In genomic region chr11:46673713-46674462, GRCh38 we compare ENCODE assay signal across 8 cellular contexts. TPM values are rescaled to one million over a fixed set of nuclear protein-coding genes. Genes with fewer than 3 reads are reported as not detected.
DNase-seq lines count a peak whose midpoint lies in the region; ATAC-seq and TF ChIP-seq lines count a peak whose summit lies in the region.
"Had no signal": no experiment of that assay in that cellular context is flagged by ENCODE, and none has a peak within 500 bp of the region (broad histone marks: within the 10 kb centered on the region; RNA-seq: fewer than 3 reads in every experiment).

No MANE protein-coding gene starts in this region.

- H3K9me3 Mint-ChIP-seq in activated B cell treated with CpG ODN at 0.5 μM for 24 hours (no peaks in the 10 kb centered on the region), memory B cell (no peaks in the 10 kb centered on the region)

- CTCF ChIA-PET in activated B cell treated with CpG ODN at 0.5 μM for 24 hours (lab: Charles Lee) = no interaction called here

- H3K27me3 Mint-ChIP-seq in activated B cell treated with CpG ODN at 0.5 μM for 24 hours = no peaks in the 10 kb centered on the region
- H3K27me3 Mint-ChIP-seq in memory B cell = no peaks in the 10 kb centered on the region

- H3K4me3 Mint-ChIP-seq in activated B cell treated with CpG ODN at 0.5 μM for 24 hours (no peak overlapping the region), memory B cell (no peak overlapping the region)

- no peak for ATAC-seq in activated B cell treated with CpG ODN at 0.5 μM for 24 hours (ENCODE audit: low read depth)
- no peak for ATAC-seq in memory B cell (ENCODE audit: low read depth)
- no peak for ATAC-seq in GM19351 (IDR thresholded peaks at IDR 0.05; ENCODE audit: unreplicated experiment)

- no peak for DNase-seq in activated B cell treated with CpG ODN at 0.5 μM for 24 hours
- DNase-seq in memory B cell (ENCODE audit: low spot score in 2 of 2) = no peak
- no peak for DNase-seq in NOMO-1 treated with DMSO at 0.1 percent for 48 hours (lab: John Stamatoyannopoulos, UW; ENCODE audit: unreplicated experiment)
- DNase-seq in ureter (ENCODE audit: low spot score) = no peak
- DNase-seq: amniotic stem cell, COR-L47 had no signal

- POLR2A ChIA-PET in activated B cell treated with CpG ODN at 0.5 μM for 24 hours (lab: Charles Lee) = interaction anchor here (0.7 to 1.0 kb wide), 2 partner anchors 26 to 27 kb away, joined by 3 read pairs; partner anchors contain the start of genes ARHGAP1 and ZNF408

- H3K4me1 Mint-ChIP-seq in activated B cell treated with CpG ODN at 0.5 μM for 24 hours (peaks cover 33% of the 10 kb centered on the region), memory B cell (peaks cover 22% of the 10 kb centered on the region)

- intact Hi-C loops in activated B cell treated with CpG ODN at 0.5 μM for 24 hours (cut with micrococcal nuclease) = no loop called here

- TF ChIP-seq CTCF in 22Rv1 (IDR thresholded peaks at IDR 0.05) (no peak), activated B cell treated with CpG ODN at 0.5 μM for 24 hours (IDR thresholded peaks at IDR 0.05) (no peak)

- H3K27ac ChIP-seq in 22Rv1 = peak overlapping the region; percentile 83

- H3K36me3 Mint-ChIP-seq in activated B cell treated with CpG ODN at 0.5 μM for 24 hours (ENCODE audit: low read depth) (peaks cover 66% of the 10 kb centered on the region), memory B cell (peaks cover 37% of the 10 kb centered on the region)

- H3K27ac Mint-ChIP-seq in activated B cell treated with CpG ODN at 0.5 μM for 24 hours = peak overlapping the region; percentile 79
- peak overlapping the region; percentile 77 for H3K27ac Mint-ChIP-seq in memory B cell

RNA-seq across cellular contexts. Expression of gene ARHGAP1, which starts 26.5 kb away (rescaled TPM):
- 47.6 and 58.0 TPM in 2 replicates for total RNA-seq in activated B cell treated with CpG ODN at 0.5 μM for 24 hours
- total RNA-seq in ureter = 175 TPM

RNA-seq across cellular contexts. Expression of gene ZNF408, which starts 26.9 kb away (rescaled TPM):
- 15.6 and 16.1 TPM in 2 replicates for total RNA-seq in activated B cell treated with CpG ODN at 0.5 μM for 24 hours
- total RNA-seq in ureter = 10.7 TPM

RNA-seq across cellular contexts. Expression of gene F2, which starts 45.1 kb away (rescaled TPM):
- total RNA-seq in activated B cell treated with CpG ODN at 0.5 μM for 24 hours (not detected in 2 replicates), ureter (not detected)

RNA-seq across cellular contexts. Expression of gene ATG13, which starts 56.5 kb away (rescaled TPM):
- total RNA-seq in activated B cell treated with CpG ODN at 0.5 μM for 24 hours = 49.1 and 73.7 TPM in 2 replicates
- total RNA-seq in ureter = 80.7 TPM

RNA-seq across cellular contexts. Expression of gene HARBI1, which starts 56.9 kb away (rescaled TPM):
- total RNA-seq in activated B cell treated with CpG ODN at 0.5 μM for 24 hours (5.4 and 6.5 TPM in 2 replicates), ureter (4.8 TPM)
